ENCODE assay signal across 10 cellular contexts in genomic region chr7:6258440-6259182, GRCh38. TPM values are rescaled to one million over a fixed set of nuclear protein-coding genes. Genes with fewer than 3 reads are reported as not detected.
DNase-seq lines count a peak whose midpoint lies in the region; ATAC-seq, FAIRE-seq and TF ChIP-seq lines count a peak whose summit lies in the region.
"Had no signal": no experiment of that assay in that cellular context is flagged by ENCODE, and none has a peak within 500 bp of the region (broad histone marks: within the 10 kb centered on the region; RNA-seq: fewer than 3 reads in every experiment).

No MANE protein-coding gene starts in this region.

- no peaks in the 10 kb centered on the region for H3K36me3 Mint-ChIP-seq in MCF 10A (ENCODE audit: insufficient read depth, unreplicated experiment)
- no peaks in the 10 kb centered on the region for H3K36me3 Mint-ChIP-seq in memory B cell
- no peaks in the 10 kb centered on the region for H3K36me3 Mint-ChIP-seq in naive thymus-derived CD8-positive, alpha-beta T cell

- TF ChIP-seq POLR2A in breast epithelium (IDR thresholded peaks at IDR 0.05): no peak
- no peak for TF ChIP-seq POLR2A in GM12878 (IDR thresholded peaks at IDR 0.05; ENCODE audit: low read depth, low read length)
- TF ChIP-seq POLR2A in vagina (IDR thresholded peaks at IDR 0.05): no peak

- POLR2A ChIA-PET in MCF 10A (lab: Yijun Ruan, JAX) (interaction anchor here (0.5 to 3.4 kb wide), 2 partner anchors 8 to 12 kb away, joined by 6 to 17 read pairs; no protein-coding TSS in a partner anchor), GM12878 (lab: Charles Lee) (interaction anchor here (0.6 to 4.4 kb wide), 7 partner anchors 8 to 31 kb away, joined by 4 to 30 read pairs (median 4); no protein-coding TSS in a partner anchor)
- POLR2A ChIA-PET in naive thymus-derived CD8-positive, alpha-beta T cell (lab: Charles Lee): no interaction called here

- H3K4me1 Mint-ChIP-seq in MCF 10A (ENCODE audit: insufficient read depth, unreplicated experiment) (peaks cover 22% of the 10 kb centered on the region), memory B cell (peaks cover 24% of the 10 kb centered on the region)
- peaks cover 15 to 55% (median 24%) of the 10 kb centered on the region in 4 donors for H3K4me1 Mint-ChIP-seq in naive thymus-derived CD8-positive, alpha-beta T cell

- FAIRE-seq in GM12878 (lab: Jason Lieb, UNC): peak; percentile 18

- RAD21 ChIA-PET in GM12878 (lab: Charles Lee; ENCODE audit: unreplicated experiment): interaction anchor here (0.6 to 7.6 kb wide), 7 partner anchors 8 to 373 kb away, joined by 3 to 84 read pairs (median 8); no protein-coding TSS in a partner anchor

- no peaks in the 10 kb centered on the region for H4K20me1 ChIP-seq in GM12878 (ENCODE audit: control insufficient read depth, insufficient read depth)

- H2AFZ ChIP-seq in GM12878 (ENCODE audit: control insufficient read depth, low read depth, low read length): peak overlapping the region; percentile 20; the same call in 1 of the 2 replicates

- 39% methylated on average over 5 of the region's 5 CpGs for WGBS in GM12878 (ENCODE audit: insufficient coverage, insufficient replicate concordance, low lambda C conversion rate, missing lambda C conversion rate)

- H3K27ac ChIP-seq in breast epithelium (peak overlapping the region; percentile 58 to 78), GM12878 (ENCODE audit: control insufficient read depth, insufficient read depth) (peak overlapping the region; percentile 92), vagina (peak overlapping the region; percentile 56)

- peak in 1 of 2 experiments; percentile 18; a peak in 1 of 4 replicates for TF ChIP-seq EP300 in GM12878 (IDR thresholded peaks at IDR 0.05; ENCODE audit: borderline replicate concordance in 1 of 2, control insufficient read depth in 1 of 2, low read depth in 2 of 2, low read length in 2 of 2)

- H3K4me2 ChIP-seq in GM12878 (ENCODE audit: control insufficient read depth, insufficient read depth): peak overlapping the region; percentile 52; the same call in 1 of the 2 replicates

- no TSS peak for BruUV-seq in MCF 10A (replicated peaks; lab: Mats Ljungman, UMichigan)
- BruUV-seq in GM12878 (replicated peaks; lab: Mats Ljungman, UMichigan): no TSS peak

- H3K9me3 ChIP-seq in breast epithelium (no peaks in the 10 kb centered on the region), GM12878 (replicated peaks; ENCODE audit: control insufficient read depth, insufficient read depth, low read length) (no peaks in the 10 kb centered on the region), vagina (no peaks in the 10 kb centered on the region)

- ATAC-seq in GM12878 (peak; percentile 40), memory B cell (ENCODE audit: low read depth) (peak; percentile 90)
- ATAC-seq in naive thymus-derived CD8-positive, alpha-beta T cell: no peak

- H3K79me2 ChIP-seq in GM12878 (ENCODE audit: control insufficient read depth, insufficient read depth, low read length): peaks cover 71% of the 10 kb centered on the region

- no peaks in the 10 kb centered on the region for H3K27me3 ChIP-seq in breast epithelium
- H3K27me3 ChIP-seq in GM12878 (replicated peaks in 1 of 2; ENCODE audit: control insufficient read depth in 2 of 2, insufficient read depth in 2 of 2, low read length in 1 of 2): no peaks in the 10 kb centered on the region
- no peaks in the 10 kb centered on the region for H3K27me3 ChIP-seq in vagina

- TF ChIP-seq RAD21 in GM12878 (IDR thresholded peaks at IDR 0.05; ENCODE audit: insufficient read depth, low read depth, low read length): no peak

- no peak overlapping the region for H3K27ac Mint-ChIP-seq in MCF 10A (ENCODE audit: low read depth, unreplicated experiment)
- peak overlapping the region; percentile 85 for H3K27ac Mint-ChIP-seq in memory B cell
- H3K27ac Mint-ChIP-seq in naive thymus-derived CD8-positive, alpha-beta T cell: peak overlapping the region in 2 of 10 donors; percentile 74 to 76

- CTCF ChIA-PET in MCF 10A (lab: Yijun Ruan, JAX) (interaction anchor here (0.8 kb wide), 1 partner anchor 64 kb away, joined by 3 read pairs; no protein-coding TSS in a partner anchor), GM12878 (lab: Yijun Ruan, JAX) (interaction anchor here (0.8 to 7.7 kb wide), 4 partner anchors 10 to 158 kb away, joined by 3 to 82 read pairs (median 4); no protein-coding TSS in a partner anchor)

- no peak for TF ChIP-seq CTCF in breast epithelium (IDR thresholded peaks at IDR 0.05)
- no peak for TF ChIP-seq CTCF in MCF 10A (IDR thresholded peaks at IDR 0.05; ENCODE audit: unreplicated experiment)
- TF ChIP-seq CTCF in GM12878 (IDR thresholded peaks at IDR 0.05 in 2 of 3, conservative IDR thresholded peaks at IDR 0.05 in 1 of 3; ENCODE audit: control insufficient read depth in 2 of 3, extremely low read depth in 1 of 3, insufficient read depth in 1 of 3, low read depth in 3 of 3, low read length in 3 of 3): no peak
- TF ChIP-seq CTCF in vagina (IDR thresholded peaks at IDR 0.05): no peak

- H3K9ac ChIP-seq in GM12878 (ENCODE audit: control insufficient read depth, insufficient read depth, low read length): no peak overlapping the region; the same call in 1 of the 2 replicates

- intact Hi-C loops in breast epithelium (cut with DNase I; ENCODE audit: low total_unique reads): no loop called here
- intact Hi-C loops in MCF 10A (cut with micrococcal nuclease): no loop called here
- intact Hi-C loops in GM12878 (cut with micrococcal nuclease; ENCODE audit: unreplicated experiment): loop anchor here (1.0 kb wide), 1 partner anchor 8 kb away; no protein-coding TSS in a partner anchor
- intact Hi-C loops in vagina (cut with DNase I): no loop called here

- in situ Hi-C loops in GM12878 (cut with MboI): loop anchor here (25.0 kb wide), 1 partner anchor 1879 kb away; no protein-coding TSS in a partner anchor

- no peak overlapping the region for H3K4me3 Mint-ChIP-seq in MCF 10A (ENCODE audit: unreplicated experiment)
- peak overlapping the region; percentile 51 for H3K4me3 Mint-ChIP-seq in memory B cell
- peak overlapping the region in 3 of 10 donors; percentile 27 to 66 (median 35) for H3K4me3 Mint-ChIP-seq in naive thymus-derived CD8-positive, alpha-beta T cell

- H3K27me3 Mint-ChIP-seq in MCF 10A (ENCODE audit: insufficient read depth, unreplicated experiment) (no peaks in the 10 kb centered on the region), memory B cell (peaks cover 4% of the 10 kb centered on the region)
- peaks cover 0 to 3% (median 0%) of the 10 kb centered on the region in 5 donors for H3K27me3 Mint-ChIP-seq in naive thymus-derived CD8-positive, alpha-beta T cell

- no peaks in the 10 kb centered on the region for H3K9me3 Mint-ChIP-seq in MCF 10A (ENCODE audit: unreplicated experiment)
- H3K9me3 Mint-ChIP-seq in memory B cell: no peaks in the 10 kb centered on the region
- H3K9me3 Mint-ChIP-seq in naive thymus-derived CD8-positive, alpha-beta T cell: no peaks in the 10 kb centered on the region

- H3K36me3 ChIP-seq in breast epithelium (no peaks in the 10 kb centered on the region), GM12878 (ENCODE audit: control insufficient read depth in 2 of 2, insufficient read depth in 2 of 2, low read length in 1 of 2) (no peaks in the 10 kb centered on the region), vagina (no peaks in the 10 kb centered on the region)

- SMC1A ChIA-PET in GM12878 (lab: Charles Lee; ENCODE audit: uncharacterized antibody, unreplicated experiment): interaction anchor here (0.8 to 10.4 kb wide), 3 partner anchors 8 to 11 kb away, joined by 6 to 141 read pairs (median 38); no protein-coding TSS in a partner anchor

- no peak for DNase-seq in breast epithelium (ENCODE audit: low spot score in 2 of 2)
- DNase-seq in MCF 10A (ENCODE audit: unreplicated experiment): no peak
- no peak for DNase-seq in GM12878 (ENCODE audit: low read depth, low spot score)
- no peak for DNase-seq in memory B cell (ENCODE audit: low spot score in 2 of 2)
- no peak for DNase-seq in vagina (ENCODE audit: extremely low spot score in 2 of 2)
- DNase-seq in stimulated activated naive CD4-positive, alpha-beta T cell (lab: John Stamatoyannopoulos, UW): no peak
- DNase-seq in mesenteric fat pad (ENCODE audit: low spot score): no peak
- no peak for DNase-seq in naive thymus-derived CD8-positive, alpha-beta T cell
- DNase-seq: erythroblast; stimulated activated CD4-positive, alpha-beta T cell treated with anti-CD3 and anti-CD28 coated beads, Interleukin-15, amount 100 ng/mL, for 24 hours had no signal

- H3K4me1 ChIP-seq in breast epithelium (peaks cover 0 to 3% of the 10 kb centered on the region in 2 donors), GM12878 (ENCODE audit: control insufficient read depth, insufficient read depth, low read length) (peaks cover 17% of the 10 kb centered on the region), vagina (peaks cover 79% of the 10 kb centered on the region)

- H3K4me3 ChIP-seq in breast epithelium: peak overlapping the region in 1 of 3 donors; percentile 16
- H3K4me3 ChIP-seq in GM12878: 0 out of 2 replicates have a peak overlapping the region, but pooled peaks have one; percentile 0
- no peak overlapping the region for H3K4me3 ChIP-seq in vagina

TF ChIP-seq in GM12878, 131 proteins besides CTCF, POLR2A, EP300 and RAD21 (continues in another document):
- no peak for TF ChIP-seq KDM1A (IDR thresholded peaks at IDR 0.05; ENCODE audit: borderline replicate concordance)
- no peak for TF ChIP-seq EZH2 (IDR thresholded peaks at IDR 0.05; ENCODE audit: borderline replicate concordance, control insufficient read depth, low read depth, low read length)
- TF ChIP-seq HDAC2 (IDR thresholded peaks at IDR 0.05): no peak

RNA-seq across cellular contexts. Expression of gene CYTH3, which starts 13.8 kb away (rescaled TPM):
- 10 to 100 TPM; 23.6 to 46.4 (median 33.4) TPM for total RNA-seq in breast epithelium
- 19.3 and 23.5 TPM in 2 replicates for total RNA-seq in MCF 10A (2022)
- total RNA-seq in GM12878 (2013; cell fraction: nucleolus; rRNA removed): 68.4 and 72.9 TPM in 2 replicates
- total RNA-seq in GM12878 (2014; rRNA removed): 16.7 and 19.8 TPM in 2 replicates
- total RNA-seq in GM12878 (2014; rRNA removed; fragmentation: Illumina TruSeq; extraction: Trizol): 12.9 and 13.1 TPM in 2 replicates
- 20.8 and 23.9 TPM in 2 replicates for total RNA-seq in GM12878 (2021)
- polyA plus RNA-seq in GM12878 (2011; ENCODE audit: low read depth): 7.7 TPM
- polyA plus RNA-seq in GM12878 (2011; rRNA removed): 16.1 and 28.2 TPM in 2 replicates
- polyA plus RNA-seq in GM12878 (2011; cell fraction: cytosol; rRNA removed): 21.5 and 26.0 TPM in 2 replicates
- polyA plus RNA-seq in GM12878 (2011; cell fraction: nucleus; rRNA removed): 69.2 and 77.0 TPM in 2 replicates
- polyA plus RNA-seq in GM12878 (2012): 14.2 and 17.9 TPM in 2 replicates
- polyA plus RNA-seq in GM12878 (2014; fragmentation: Illumina TruSeq; extraction: Trizol): 12.2 and 16.6 TPM in 2 replicates
- polyA plus RNA-seq in GM12878 (2014; fragmentation: Nextera tagmentation; extraction: Ambion mirVana): 1 to 10 TPM in 1 of 2 experiments, under 1 TPM in 1; 0.45 to 1.4 TPM
- 27.4 and 32.3 TPM in 2 replicates for polyA plus RNA-seq in GM12878 (2014; rRNA removed)
- polyA plus RNA-seq in GM12878 (2016; fragmentation: Nextera tagmentation; extraction: Ambion mirVana): 10 to 100 TPM; 13.8 to 14.8 TPM
- polyA minus RNA-seq in GM12878 (2011; rRNA and poly(A)+ RNA removed): 12.1 and 17.7 TPM in 2 replicates
- 6.7 TPM in 2 replicates for polyA minus RNA-seq in GM12878 (2011; cell fraction: cytosol; rRNA and poly(A)+ RNA removed)
- 18.3 and 25.9 TPM in 2 replicates for polyA minus RNA-seq in GM12878 (2011; cell fraction: nucleus; rRNA and poly(A)+ RNA removed)
- total RNA-seq in vagina: 29.5 TPM
- total RNA-seq in mesenteric fat pad: 36.1 TPM
- total RNA-seq in naive thymus-derived CD8-positive, alpha-beta T cell: 1 to 10 TPM; 8.1 to 8.6 TPM
- polyA plus RNA-seq in naive thymus-derived CD8-positive, alpha-beta T cell: 1 to 10 TPM in 2 of 3 donors, under 1 TPM in 1; 0.77 to 4.1 (median 2.1) TPM

Comparison
In these comparisons a context has a peak if more than half of its experiments do, and no peak if none do; other contexts are left out.
1. ATAC-seq: peak in GM12878 (single experiment) and memory B cell (single experiment); none in naive thymus-derived CD8-positive, alpha-beta T cell (0 of 2).
2. Peak in every context shown above with its lines, with median percentiles within 50 percentile points of each other: H3K27ac ChIP-seq.